In the genomic region with DNA sequence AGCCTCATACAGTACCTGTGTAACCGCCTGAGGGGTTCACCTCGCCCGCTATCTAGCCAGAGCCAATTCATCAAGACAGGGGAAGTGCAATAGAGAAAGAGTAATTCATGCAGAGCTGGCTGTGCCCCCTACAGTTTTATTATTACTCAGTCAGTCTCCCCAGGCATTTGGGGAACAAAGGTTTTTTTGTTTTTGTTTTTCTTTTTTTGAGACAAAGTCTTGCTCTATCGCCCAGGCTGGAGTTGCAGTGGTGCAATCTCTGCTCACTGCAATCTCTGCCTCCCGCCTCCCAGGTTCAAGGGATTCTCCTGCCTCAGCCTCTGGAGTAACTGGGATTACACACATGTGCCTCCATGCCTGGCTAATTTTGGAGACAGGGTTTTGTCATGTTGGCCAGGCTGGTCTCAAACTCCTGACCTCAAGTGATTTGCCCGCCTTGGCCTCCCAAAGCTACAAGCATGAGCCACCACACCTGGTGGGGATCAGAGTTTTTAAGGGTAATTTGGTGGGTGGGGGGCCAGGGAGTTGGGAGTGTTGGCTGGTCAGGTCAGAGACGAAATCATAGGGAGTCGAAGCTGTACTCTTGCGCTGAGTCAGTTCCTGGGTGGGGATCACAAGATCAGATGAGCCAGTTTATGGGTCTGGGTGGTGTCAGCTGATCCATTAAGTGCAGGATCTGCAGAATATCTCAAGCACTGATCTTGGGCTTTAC, we compare ENCODE assay signal across 13 cellular contexts.
DNase-seq lines count a peak whose midpoint lies in the region; ATAC-seq and TF ChIP-seq lines count a peak whose summit lies in the region.
"Had no signal": no experiment of that assay in that cellular context is flagged by ENCODE, and none has a peak within 500 bp of the region (broad histone marks: within the 10 kb centered on the region; RNA-seq: fewer than 3 reads in every experiment).

No MANE protein-coding gene starts in this region.

- ATAC-seq in GM23338 (peak; percentile 59), HG02763 (IDR thresholded peaks at IDR 0.05; ENCODE audit: unreplicated experiment) (no peak)

- peaks cover 5% of the 10 kb centered on the region for H3K27me3 Mint-ChIP-seq in GM23338 (ENCODE audit: insufficient read depth, low read depth, poor library complexity)

- H3K9me2 ChIP-seq in GM23338 (ENCODE audit: insufficient read depth) (no peaks in the 10 kb centered on the region), MM.1S (replicated peaks; ENCODE audit: insufficient read depth, low read length) (no peaks in the 10 kb centered on the region)

- H3K9me3 ChIP-seq in MM.1S (replicated peaks; ENCODE audit: insufficient read depth, low read length) = no peaks in the 10 kb centered on the region

- peaks cover 16% of the 10 kb centered on the region for H3K4me1 Mint-ChIP-seq in GM23338
- H3K4me1 Mint-ChIP-seq: activated naive CD4-positive, alpha-beta T cell treated with anti-CD3 and anti-CD28 coated beads, Interleukin-2, amount 10 ng/mL, durations not matched to agents 7 days and 5 days; CD4-positive, CD25-positive, alpha-beta regulatory T cell had no signal

- H3K9ac ChIP-seq in MM.1S (ENCODE audit: low read length) = no peak overlapping the region

- H3K4me1 ChIP-seq in GM23338 (ENCODE audit: insufficient read depth) (peaks cover 9% of the 10 kb centered on the region; the same call in 1 of the 2 replicates), MM.1S (ENCODE audit: low read length) (no peaks in the 10 kb centered on the region)

- H3K27ac ChIP-seq in GM23338 (ENCODE audit: low read depth) (no peak overlapping the region), MM.1S (ENCODE audit: low read length) (no peak overlapping the region)

- H3K27me3 ChIP-seq in GM23338 (ENCODE audit: insufficient read depth) (no peaks in the 10 kb centered on the region), MM.1S (replicated peaks; ENCODE audit: insufficient read depth, low read length) (no peaks in the 10 kb centered on the region)

- no peak overlapping the region for H3K4me3 Mint-ChIP-seq in GM23338
- H3K4me3 Mint-ChIP-seq: activated naive CD4-positive, alpha-beta T cell treated with anti-CD3 and anti-CD28 coated beads, Interleukin-2, amount 10 ng/mL, durations not matched to agents 7 days and 5 days; CD4-positive, CD25-positive, alpha-beta regulatory T cell had no signal

- H3K36me3 Mint-ChIP-seq in GM23338 (ENCODE audit: low read depth) = no peaks in the 10 kb centered on the region
- H3K36me3 Mint-ChIP-seq: activated naive CD4-positive, alpha-beta T cell treated with anti-CD3 and anti-CD28 coated beads, Interleukin-2, amount 10 ng/mL, durations not matched to agents 7 days and 5 days; CD4-positive, CD25-positive, alpha-beta regulatory T cell had no signal

- H4K20me1 ChIP-seq in GM23338 (replicated peaks; ENCODE audit: insufficient read depth) = no peaks in the 10 kb centered on the region
- H4K20me1 ChIP-seq in MM.1S (ENCODE audit: insufficient read depth, low read length) = no peaks in the 10 kb centered on the region

- TF ChIP-seq CTCF in GM23338 (conservative IDR thresholded peaks at IDR 0.05; ENCODE audit: low read depth in 2 of 2) (no peak), MM.1S (IDR thresholded peaks at IDR 0.05; ENCODE audit: low read length) (no peak), GM20000 (IDR thresholded peaks at IDR 0.05; ENCODE audit: extremely low read depth, missing control alignments) (no peak)

- no peak overlapping the region for H3K27ac Mint-ChIP-seq in GM23338
- H3K27ac Mint-ChIP-seq: activated naive CD4-positive, alpha-beta T cell treated with anti-CD3 and anti-CD28 coated beads, Interleukin-2, amount 10 ng/mL, durations not matched to agents 7 days and 5 days had no signal

- H3F3A ChIP-seq in GM23338 (replicated peaks; ENCODE audit: low read depth) (no peaks in the 10 kb centered on the region), MM.1S (ENCODE audit: insufficient read depth, low read length) (no peaks in the 10 kb centered on the region)

- no peak for DNase-seq in GM23338 (ENCODE audit: low spot score)
- DNase-seq in NCI-H69 (lab: John Stamatoyannopoulos, UW) = peak; percentile 38
- peak; percentile 45 for DNase-seq in ecto neural progenitor cell (ENCODE audit: low spot score)
- peak; percentile 12 for DNase-seq in pons (ENCODE audit: low spot score)
- no peak for DNase-seq in NAMALWA (ENCODE audit: low spot score)
- no peak for DNase-seq in MM.1S
- DNase-seq in GM20000 (ENCODE audit: low spot score) = no peak
- DNase-seq: activated naive CD4-positive, alpha-beta T cell treated with anti-CD3 and anti-CD28 coated beads, Interleukin-2, amount 10 ng/mL, durations not matched to agents 7 days and 5 days; CD4-positive, CD25-positive, alpha-beta regulatory T cell; NCI-H187; small intestine had no signal

- H3K9me3 Mint-ChIP-seq in GM23338 = no peaks in the 10 kb centered on the region
- H3K9me3 Mint-ChIP-seq: activated naive CD4-positive, alpha-beta T cell treated with anti-CD3 and anti-CD28 coated beads, Interleukin-2, amount 10 ng/mL, durations not matched to agents 7 days and 5 days; CD4-positive, CD25-positive, alpha-beta regulatory T cell had no signal

- H3K79me2 ChIP-seq in GM23338 (replicated peaks; ENCODE audit: insufficient read depth) (no peaks in the 10 kb centered on the region), MM.1S (ENCODE audit: low read length) (no peaks in the 10 kb centered on the region)

- H3K36me3 ChIP-seq in GM23338 (ENCODE audit: insufficient read depth) = no peaks in the 10 kb centered on the region
- H3K36me3 ChIP-seq in MM.1S (replicated peaks; ENCODE audit: insufficient read depth, low read length) = no peaks in the 10 kb centered on the region

- H3K4me3 ChIP-seq in GM23338 = no peak overlapping the region
- H3K4me3 ChIP-seq in MM.1S (ENCODE audit: low read length) = no peak overlapping the region
- H3K4me3 ChIP-seq: lung had no signal

- H3K4me2 ChIP-seq in GM23338 (no peak overlapping the region), MM.1S (ENCODE audit: low read depth, low read length) (no peak overlapping the region)

- peak overlapping the region; percentile 80; the same call in 1 of the 2 replicates for H2AFZ ChIP-seq in GM23338
- H2AFZ ChIP-seq in MM.1S (ENCODE audit: low read length) = no peak overlapping the region

TF ChIP-seq in GM23338, 12 proteins besides CTCF, POLR2A, EP300 and RAD21 (continues in another document):
- TF ChIP-seq EZH2 (IDR thresholded peaks at IDR 0.05; ENCODE audit: low read depth, unreplicated experiment) = no peak
- TF ChIP-seq, protein P1, sequence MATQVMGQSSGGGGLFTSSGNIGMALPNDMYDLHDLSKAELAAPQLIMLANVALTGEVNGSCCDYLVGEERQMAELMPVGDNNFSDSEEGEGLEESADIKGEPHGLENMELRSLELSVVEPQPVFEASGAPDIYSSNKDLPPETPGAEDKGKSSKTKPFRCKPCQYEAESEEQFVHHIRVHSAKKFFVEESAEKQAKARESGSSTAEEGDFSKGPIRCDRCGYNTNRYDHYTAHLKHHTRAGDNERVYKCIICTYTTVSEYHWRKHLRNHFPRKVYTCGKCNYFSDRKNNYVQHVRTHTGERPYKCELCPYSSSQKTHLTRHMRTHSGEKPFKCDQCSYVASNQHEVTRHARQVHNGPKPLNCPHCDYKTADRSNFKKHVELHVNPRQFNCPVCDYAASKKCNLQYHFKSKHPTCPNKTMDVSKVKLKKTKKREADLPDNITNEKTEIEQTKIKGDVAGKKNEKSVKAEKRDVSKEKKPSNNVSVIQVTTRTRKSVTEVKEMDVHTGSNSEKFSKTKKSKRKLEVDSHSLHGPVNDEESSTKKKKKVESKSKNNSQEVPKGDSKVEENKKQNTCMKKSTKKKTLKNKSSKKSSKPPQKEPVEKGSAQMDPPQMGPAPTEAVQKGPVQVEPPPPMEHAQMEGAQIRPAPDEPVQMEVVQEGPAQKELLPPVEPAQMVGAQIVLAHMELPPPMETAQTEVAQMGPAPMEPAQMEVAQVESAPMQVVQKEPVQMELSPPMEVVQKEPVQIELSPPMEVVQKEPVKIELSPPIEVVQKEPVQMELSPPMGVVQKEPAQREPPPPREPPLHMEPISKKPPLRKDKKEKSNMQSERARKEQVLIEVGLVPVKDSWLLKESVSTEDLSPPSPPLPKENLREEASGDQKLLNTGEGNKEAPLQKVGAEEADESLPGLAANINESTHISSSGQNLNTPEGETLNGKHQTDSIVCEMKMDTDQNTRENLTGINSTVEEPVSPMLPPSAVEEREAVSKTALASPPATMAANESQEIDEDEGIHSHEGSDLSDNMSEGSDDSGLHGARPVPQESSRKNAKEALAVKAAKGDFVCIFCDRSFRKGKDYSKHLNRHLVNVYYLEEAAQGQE (IDR thresholded peaks at IDR 0.05; ENCODE audit: unreplicated experiment) = no peak

Comparison
In these comparisons a context has a peak if more than half of its experiments do, and no peak if none do; other contexts are left out.
1. DNase-seq: peak in NCI-H69 (single experiment), ecto neural progenitor cell (single experiment) and pons (single experiment); none in GM23338 (single experiment), NAMALWA (single experiment), MM.1S (single experiment) and GM20000 (single experiment).